In the genomic region with DNA sequence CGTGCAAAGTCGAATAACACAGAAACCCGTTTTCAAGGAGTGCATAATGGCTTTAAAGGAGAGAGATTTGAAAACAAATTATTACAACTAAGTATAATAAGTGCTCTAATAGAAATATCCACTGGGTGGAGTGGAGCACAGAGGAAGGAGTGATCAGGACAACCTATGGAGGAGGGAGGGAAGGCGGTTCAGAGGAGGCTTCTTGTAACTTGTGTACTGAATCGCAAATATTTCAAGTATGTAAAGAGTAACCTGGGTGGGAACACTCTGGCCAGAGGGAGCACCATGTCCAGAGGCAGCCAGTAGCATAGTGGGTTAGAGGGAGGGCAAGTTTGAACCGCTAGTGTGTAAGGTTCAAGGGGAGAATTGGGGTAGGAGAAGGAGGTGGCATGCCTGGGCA, we compare ENCODE assay signal across 1 cellular context.
TF ChIP-seq lines count a peak whose summit lies in the region.

No MANE protein-coding gene starts in this region.

TF ChIP-seq in GM23338, 12 proteins besides CTCF, POLR2A, EP300 and RAD21 (continued from another document):
- TF ChIP-seq, protein P1, sequence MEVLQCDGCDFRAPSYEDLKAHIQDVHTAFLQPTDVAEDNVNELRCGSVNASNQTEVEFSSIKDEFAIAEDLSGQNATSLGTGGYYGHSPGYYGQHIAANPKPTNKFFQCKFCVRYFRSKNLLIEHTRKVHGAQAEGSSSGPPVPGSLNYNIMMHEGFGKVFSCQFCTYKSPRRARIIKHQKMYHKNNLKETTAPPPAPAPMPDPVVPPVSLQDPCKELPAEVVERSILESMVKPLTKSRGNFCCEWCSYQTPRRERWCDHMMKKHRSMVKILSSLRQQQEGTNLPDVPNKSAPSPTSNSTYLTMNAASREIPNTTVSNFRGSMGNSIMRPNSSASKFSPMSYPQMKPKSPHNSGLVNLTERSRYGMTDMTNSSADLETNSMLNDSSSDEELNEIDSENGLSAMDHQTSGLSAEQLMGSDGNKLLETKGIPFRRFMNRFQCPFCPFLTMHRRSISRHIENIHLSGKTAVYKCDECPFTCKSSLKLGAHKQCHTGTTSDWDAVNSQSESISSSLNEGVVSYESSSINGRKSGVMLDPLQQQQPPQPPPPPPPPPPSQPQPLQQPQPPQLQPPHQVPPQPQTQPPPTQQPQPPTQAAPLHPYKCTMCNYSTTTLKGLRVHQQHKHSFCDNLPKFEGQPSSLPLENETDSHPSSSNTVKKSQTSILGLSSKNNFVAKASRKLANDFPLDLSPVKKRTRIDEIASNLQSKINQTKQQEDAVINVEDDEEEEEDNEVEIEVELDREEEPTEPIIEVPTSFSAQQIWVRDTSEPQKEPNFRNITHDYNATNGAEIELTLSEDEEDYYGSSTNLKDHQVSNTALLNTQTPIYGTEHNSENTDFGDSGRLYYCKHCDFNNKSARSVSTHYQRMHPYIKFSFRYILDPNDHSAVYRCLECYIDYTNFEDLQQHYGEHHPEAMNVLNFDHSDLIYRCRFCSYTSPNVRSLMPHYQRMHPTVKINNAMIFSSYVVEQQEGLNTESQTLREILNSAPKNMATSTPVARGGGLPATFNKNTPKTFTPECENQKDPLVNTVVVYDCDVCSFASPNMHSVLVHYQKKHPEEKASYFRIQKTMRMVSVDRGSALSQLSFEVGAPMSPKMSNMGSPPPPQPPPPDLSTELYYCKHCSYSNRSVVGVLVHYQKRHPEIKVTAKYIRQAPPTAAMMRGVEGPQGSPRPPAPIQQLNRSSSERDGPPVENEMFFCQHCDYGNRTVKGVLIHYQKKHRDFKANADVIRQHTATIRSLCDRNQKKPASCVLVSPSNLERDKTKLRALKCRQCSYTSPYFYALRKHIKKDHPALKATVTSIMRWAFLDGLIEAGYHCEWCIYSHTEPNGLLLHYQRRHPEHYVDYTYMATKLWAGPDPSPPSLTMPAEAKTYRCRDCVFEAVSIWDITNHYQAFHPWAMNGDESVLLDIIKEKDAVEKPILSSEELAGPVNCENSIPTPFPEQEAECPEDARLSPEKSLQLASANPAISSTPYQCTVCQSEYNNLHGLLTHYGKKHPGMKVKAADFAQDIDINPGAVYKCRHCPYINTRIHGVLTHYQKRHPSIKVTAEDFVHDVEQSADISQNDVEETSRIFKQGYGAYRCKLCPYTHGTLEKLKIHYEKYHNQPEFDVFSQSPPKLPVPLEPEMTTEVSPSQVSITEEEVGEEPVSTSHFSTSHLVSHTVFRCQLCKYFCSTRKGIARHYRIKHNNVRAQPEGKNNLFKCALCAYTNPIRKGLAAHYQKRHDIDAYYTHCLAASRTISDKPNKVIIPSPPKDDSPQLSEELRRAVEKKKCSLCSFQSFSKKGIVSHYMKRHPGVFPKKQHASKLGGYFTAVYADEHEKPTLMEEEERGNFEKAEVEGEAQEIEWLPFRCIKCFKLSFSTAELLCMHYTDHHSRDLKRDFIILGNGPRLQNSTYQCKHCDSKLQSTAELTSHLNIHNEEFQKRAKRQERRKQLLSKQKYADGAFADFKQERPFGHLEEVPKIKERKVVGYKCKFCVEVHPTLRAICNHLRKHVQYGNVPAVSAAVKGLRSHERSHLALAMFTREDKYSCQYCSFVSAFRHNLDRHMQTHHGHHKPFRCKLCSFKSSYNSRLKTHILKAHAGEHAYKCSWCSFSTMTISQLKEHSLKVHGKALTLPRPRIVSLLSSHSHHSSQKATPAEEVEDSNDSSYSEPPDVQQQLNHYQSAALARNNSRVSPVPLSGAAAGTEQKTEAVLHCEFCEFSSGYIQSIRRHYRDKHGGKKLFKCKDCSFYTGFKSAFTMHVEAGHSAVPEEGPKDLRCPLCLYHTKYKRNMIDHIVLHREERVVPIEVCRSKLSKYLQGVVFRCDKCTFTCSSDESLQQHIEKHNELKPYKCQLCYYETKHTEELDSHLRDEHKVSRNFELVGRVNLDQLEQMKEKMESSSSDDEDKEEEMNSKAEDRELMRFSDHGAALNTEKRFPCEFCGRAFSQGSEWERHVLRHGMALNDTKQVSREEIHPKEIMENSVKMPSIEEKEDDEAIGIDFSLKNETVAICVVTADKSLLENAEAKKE (CRISPR knock-in tag; IDR thresholded peaks at IDR 0.05): no peak
- TF ChIP-seq NANOG (IDR thresholded peaks at IDR 0.05; ENCODE audit: borderline replicate concordance) (no peak), EZH2phosphoT487 (IDR thresholded peaks at IDR 0.05; ENCODE audit: unreplicated experiment) (no peak), CREB1 (CRISPR knock-in tag; IDR thresholded peaks at IDR 0.05; ENCODE audit: low read depth) (no peak), JUNB (IDR thresholded peaks at IDR 0.05; ENCODE audit: unreplicated experiment) (no peak), ETS1 (IDR thresholded peaks at IDR 0.05) (no peak), REST (IDR thresholded peaks at IDR 0.05; ENCODE audit: unreplicated experiment) (no peak)
